14 cellular contexts compared by ENCODE assay signal in genomic region chr9:135878528-135879236, GRCh38. TPM values are rescaled to one million over a fixed set of nuclear protein-coding genes. Genes with fewer than 3 reads are reported as not detected.
DNase-seq lines count a peak whose midpoint lies in the region; ATAC-seq and TF ChIP-seq lines count a peak whose summit lies in the region.
"Had no signal": no experiment of that assay in that cellular context is flagged by ENCODE, and none has a peak within 500 bp of the region (broad histone marks: within the 10 kb centered on the region; RNA-seq: fewer than 3 reads in every experiment).

No MANE protein-coding gene starts in this region.

- H2AFZ ChIP-seq in H9 (ENCODE audit: low read length), result no peak overlapping the region

- H3K23ac ChIP-seq in H9 (ENCODE audit: insufficient read length, low read depth, low read length), result no peak overlapping the region

- H3K79me2 ChIP-seq in H9 (ENCODE audit: insufficient read depth, low read length), result peaks cover 34% of the 10 kb centered on the region

- no peak overlapping the region for H2BK15ac ChIP-seq in H9 (ENCODE audit: low read depth, low read length)

- H3K27me3 Mint-ChIP-seq in H9 (ENCODE audit: low read depth) (no peaks in the 10 kb centered on the region), T-helper 17 cell (no peaks in the 10 kb centered on the region), endodermal cell (ENCODE audit: insufficient read depth) (no peaks in the 10 kb centered on the region), neural crest cell (ENCODE audit: low read depth) (no peaks in the 10 kb centered on the region)

- no peak overlapping the region for H4K91ac ChIP-seq in H9 (ENCODE audit: insufficient read length, low read depth, low read length)

- H3K4me3 Mint-ChIP-seq in H9, result peak overlapping the region in 1 of 2 experiments; percentile 43; a peak in 2 of 5 replicates
- H3K4me3 Mint-ChIP-seq in T-helper 17 cell, result no peak overlapping the region
- no peak overlapping the region for H3K4me3 Mint-ChIP-seq in endodermal cell
- H3K4me3 Mint-ChIP-seq in neural crest cell, result no peak overlapping the region

- H3K23me2 ChIP-seq in H9 (ENCODE audit: insufficient read length, low read depth, low read length, poor library complexity, severe bottlenecking), result no peaks in the 10 kb centered on the region

- H3K36me3 ChIP-seq in endodermal cell (ENCODE audit: control insufficient read depth, insufficient read depth, low read length) (peaks cover 30% of the 10 kb centered on the region), esophagus muscularis mucosa (peaks cover 0 to 37% (median 16%) of the 10 kb centered on the region in 4 donors)

- TF ChIP-seq POLR2A in esophagus muscularis mucosa (IDR thresholded peaks at IDR 0.05; ENCODE audit: low read depth), result no peak

- H3K79me1 ChIP-seq in H9 (ENCODE audit: insufficient read depth, low read depth, low read length, poor library complexity, severe bottlenecking), result peaks cover 8% of the 10 kb centered on the region

- H3K4me3 ChIP-seq in endodermal cell (ENCODE audit: low read length), result no peak overlapping the region
- H3K4me3 ChIP-seq in esophagus muscularis mucosa, result no peak overlapping the region

- H2BK12ac ChIP-seq in H9 (ENCODE audit: insufficient read length, low read depth, low read length), result no peak overlapping the region

- no peaks in the 10 kb centered on the region for H3K27me3 ChIP-seq in H9 (ENCODE audit: insufficient read depth, low read length)
- no peaks in the 10 kb centered on the region for H3K27me3 ChIP-seq in endodermal cell (ENCODE audit: control insufficient read depth, insufficient read depth, low read length, poor library complexity, severe bottlenecking)
- no peaks in the 10 kb centered on the region for H3K27me3 ChIP-seq in esophagus muscularis mucosa

- H3K4me1 ChIP-seq in H9 (ENCODE audit: insufficient read depth, low read length) (peaks cover 8% of the 10 kb centered on the region), endodermal cell (ENCODE audit: control insufficient read depth, insufficient read depth, low read length) (peaks cover 10% of the 10 kb centered on the region), esophagus muscularis mucosa (peaks cover 0 to 14% (median 4%) of the 10 kb centered on the region in 4 donors)

- no peak overlapping the region for H4K5ac ChIP-seq in H9 (ENCODE audit: insufficient read length, low read depth, low read length)

- H3K9me3 Mint-ChIP-seq in H9 (no peaks in the 10 kb centered on the region), endodermal cell (no peaks in the 10 kb centered on the region), neural crest cell (no peaks in the 10 kb centered on the region)

- ATAC-seq in T-helper 17 cell (no peak), GM19351 (IDR thresholded peaks at IDR 0.05; ENCODE audit: unreplicated experiment) (no peak)

- H3K56ac ChIP-seq in H9 (ENCODE audit: insufficient read length, low read depth, low read length), result no peak overlapping the region

- H3K18ac ChIP-seq in H9 (ENCODE audit: insufficient read length, low read depth, low read length), result no peak overlapping the region

- no peaks in the 10 kb centered on the region for H3K9me3 ChIP-seq in H9 (ENCODE audit: control insufficient read depth, low read depth, low read length)
- H3K9me3 ChIP-seq in T-helper 17 cell (ENCODE audit: control insufficient read depth, low read length, poor library complexity, severe bottlenecking), result no peaks in the 10 kb centered on the region
- H3K9me3 ChIP-seq in endodermal cell (ENCODE audit: control insufficient read depth, low read length), result no peaks in the 10 kb centered on the region
- H3K9me3 ChIP-seq in esophagus muscularis mucosa, result no peaks in the 10 kb centered on the region

- no peak overlapping the region for H2AK5ac ChIP-seq in H9 (ENCODE audit: insufficient read length, low read length)

- no peak overlapping the region for H3K4ac ChIP-seq in H9 (ENCODE audit: low read depth, low read length)

- peaks cover 0 to 15% (median 11%) of the 10 kb centered on the region in 3 experiments; a peak in 6 of 7 replicates for H3K36me3 Mint-ChIP-seq in H9 (ENCODE audit: insufficient read depth in 1 of 3, low read depth in 3 of 3)
- peaks cover 4% of the 10 kb centered on the region for H3K36me3 Mint-ChIP-seq in T-helper 17 cell (ENCODE audit: low read depth)
- peaks cover 20% of the 10 kb centered on the region for H3K36me3 Mint-ChIP-seq in endodermal cell (ENCODE audit: low read depth)
- H3K36me3 Mint-ChIP-seq in neural crest cell (ENCODE audit: low read depth), result no peaks in the 10 kb centered on the region

- no peak overlapping the region for H3T11ph ChIP-seq in H9 (ENCODE audit: low read length)

- no peak overlapping the region for H2BK120ac ChIP-seq in H9 (ENCODE audit: low read depth, low read length, poor library complexity, severe bottlenecking)

- no peak overlapping the region for H3K9ac ChIP-seq in H9 (ENCODE audit: extremely low read depth, insufficient read length, low read length)
- H3K9ac ChIP-seq in endodermal cell (ENCODE audit: extremely low read depth, low read length, poor library complexity, severe bottlenecking), result no peak overlapping the region

- H3K4me2 ChIP-seq in H9 (ENCODE audit: insufficient read depth, insufficient read length, low read length), result peak overlapping the region; percentile 10

- H3K27ac Mint-ChIP-seq in H9 (peak overlapping the region; percentile 4 to 42 (median 40); a peak in 4 of 7 replicates), T-helper 17 cell (peak overlapping the region; percentile 78), endodermal cell (peak overlapping the region; percentile 9), neural crest cell (ENCODE audit: unreplicated experiment) (peak overlapping the region; percentile 36)

- peaks cover 35 to 42% of the 10 kb centered on the region in 2 experiments for H3K4me1 Mint-ChIP-seq in H9
- peaks cover 39% of the 10 kb centered on the region for H3K4me1 Mint-ChIP-seq in T-helper 17 cell
- H3K4me1 Mint-ChIP-seq in endodermal cell, result peaks cover 42% of the 10 kb centered on the region
- peaks cover 44% of the 10 kb centered on the region for H3K4me1 Mint-ChIP-seq in neural crest cell

- no peak overlapping the region for H3K14ac ChIP-seq in H9 (ENCODE audit: insufficient read depth, low read length)

- no peak overlapping the region for H2BK5ac ChIP-seq in H9 (ENCODE audit: insufficient read length, low read length)

- H3K27ac ChIP-seq in H9 (ENCODE audit: insufficient read length, low read depth, low read length) (no peak overlapping the region), endodermal cell (ENCODE audit: low read depth, low read length) (no peak overlapping the region), esophagus muscularis mucosa (replicated peaks in 1 of 4) (no peak overlapping the region)

- no peak overlapping the region for H4K8ac ChIP-seq in H9 (replicated peaks; ENCODE audit: insufficient read length, low read depth, low read length)

- WGBS in H9 (ENCODE audit: extremely low coverage, insufficient read length, low lambda C conversion rate), result no CpG with 5 or more reads among the region's 18 CpGs
- 86 to 90% methylated on average over 13 to 18 of the region's 18 CpGs for WGBS in endodermal cell (ENCODE audit: insufficient coverage in 1 of 2, insufficient read length in 1 of 2), 2 experiments
- WGBS in esophagus muscularis mucosa, result 86% methylated on average over 18 of the region's 18 CpGs

- no peak overlapping the region for H2BK20ac ChIP-seq in H9 (ENCODE audit: low read depth, low read length, poor library complexity, severe bottlenecking)

- DNase-seq in H9 (no peak), T-helper 17 cell (no peak), endodermal cell (no peak), neural crest cell (ENCODE audit: low read depth, low spot score) (no peak), esophagus muscularis mucosa (ENCODE audit: extremely low spot score) (no peak), hepatic stellate cell (ENCODE audit: low spot score) (no peak), NCI-H524 (lab: John Stamatoyannopoulos, UW) (no peak)
- DNase-seq: AML-193, COR-L47, EL, HCEC 1CT, NCI-H187 treated with DMSO at 0.1 percent for 48 hours, Right ventricle myocardium superior had no signal

- no peaks in the 10 kb centered on the region for H4K20me1 ChIP-seq in H9 (ENCODE audit: control insufficient read depth, insufficient read depth, insufficient read length)

- intact Hi-C loops in esophagus muscularis mucosa (cut with DNase I), result no loop called here

- TF ChIP-seq CTCF in H9 (conservative IDR thresholded peaks at IDR 0.05) (no peak), endodermal cell (conservative IDR thresholded peaks at IDR 0.05) (no peak), neural crest cell (conservative IDR thresholded peaks at IDR 0.05) (no peak), esophagus muscularis mucosa (IDR thresholded peaks at IDR 0.05) (no peak)

- TF ChIP-seq EP300 in esophagus muscularis mucosa (IDR thresholded peaks at IDR 0.05), result no peak

RNA-seq across cellular contexts. Expression of gene CAMSAP1, which starts 28.7 kb away (rescaled TPM):
- total RNA-seq in H9 (2021) (43.6 and 52.7 TPM in 2 replicates), T-helper 17 cell (10 to 100 TPM; 32.6 to 39.3 TPM), endodermal cell (10 to 100 TPM; 40.1 to 43.1 TPM), neural crest cell (79.3 and 80.8 TPM in 2 replicates), esophagus muscularis mucosa (10 to 100 TPM; 21.0 to 52.7 (median 30.5) TPM)
- polyA plus RNA-seq in endodermal cell (2013, experiment 1 of 2), result 36.8 TPM
- 37.7 TPM for polyA plus RNA-seq in endodermal cell (2013, experiment 2 of 2)

Comparison
In these comparisons a context has a peak if more than half of its experiments do, and no peak if none do; other contexts are left out.
1. H3K27ac Mint-ChIP-seq: peak in every context shown above with its lines; median percentile 78 in T-helper 17 cell; 40 in H9; 36 in neural crest cell; 9 in endodermal cell.